2 cellular contexts compared by ENCODE assay signal in genomic region chr1:231070758-231071443, GRCh38.
TF ChIP-seq lines count a peak whose summit lies in the region.

No MANE protein-coding gene starts in this region.

TF ChIP-seq in GM23338, 12 proteins besides CTCF, POLR2A, EP300 and RAD21:
- TF ChIP-seq EZH2phosphoT487 (IDR thresholded peaks at IDR 0.05; ENCODE audit: unreplicated experiment): no peak
- TF ChIP-seq JUNB (IDR thresholded peaks at IDR 0.05; ENCODE audit: unreplicated experiment): no peak
- TF ChIP-seq STAT1 (IDR thresholded peaks at IDR 0.05; ENCODE audit: unreplicated experiment): no peak
- no peak for TF ChIP-seq CREB1 (CRISPR knock-in tag; IDR thresholded peaks at IDR 0.05; ENCODE audit: low read depth)
- TF ChIP-seq ZNF331 (CRISPR knock-in tag; IDR thresholded peaks at IDR 0.05; ENCODE audit: low read depth): no peak
- no peak for TF ChIP-seq NANOG (IDR thresholded peaks at IDR 0.05; ENCODE audit: borderline replicate concordance)
- no peak for TF ChIP-seq ZNF114 (CRISPR knock-in tag; IDR thresholded peaks at IDR 0.05)
- TF ChIP-seq, protein P1, sequence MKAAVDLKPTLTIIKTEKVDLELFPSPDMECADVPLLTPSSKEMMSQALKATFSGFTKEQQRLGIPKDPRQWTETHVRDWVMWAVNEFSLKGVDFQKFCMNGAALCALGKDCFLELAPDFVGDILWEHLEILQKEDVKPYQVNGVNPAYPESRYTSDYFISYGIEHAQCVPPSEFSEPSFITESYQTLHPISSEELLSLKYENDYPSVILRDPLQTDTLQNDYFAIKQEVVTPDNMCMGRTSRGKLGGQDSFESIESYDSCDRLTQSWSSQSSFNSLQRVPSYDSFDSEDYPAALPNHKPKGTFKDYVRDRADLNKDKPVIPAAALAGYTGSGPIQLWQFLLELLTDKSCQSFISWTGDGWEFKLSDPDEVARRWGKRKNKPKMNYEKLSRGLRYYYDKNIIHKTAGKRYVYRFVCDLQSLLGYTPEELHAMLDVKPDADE (IDR thresholded peaks at IDR 0.05): no peak
- TF ChIP-seq REST (IDR thresholded peaks at IDR 0.05; ENCODE audit: unreplicated experiment): no peak
- no peak for TF ChIP-seq ZNF462 (CRISPR knock-in tag; IDR thresholded peaks at IDR 0.05)
- no peak for TF ChIP-seq POLR2AphosphoS5 (IDR thresholded peaks at IDR 0.05; ENCODE audit: low read depth)
- TF ChIP-seq EZH2 (IDR thresholded peaks at IDR 0.05; ENCODE audit: low read depth, unreplicated experiment): no peak

TF ChIP-seq in K562, 482 proteins besides CTCF, POLR2A, EP300 and RAD21:
- TF ChIP-seq CC2D1A (IDR thresholded peaks at IDR 0.05) (no peak), CBFB (CRISPR knock-in tag; IDR thresholded peaks at IDR 0.05) (0 out of 2 replicates have a peak, but pooled peaks have one; percentile 33)
- TF ChIP-seq, protein P2, sequence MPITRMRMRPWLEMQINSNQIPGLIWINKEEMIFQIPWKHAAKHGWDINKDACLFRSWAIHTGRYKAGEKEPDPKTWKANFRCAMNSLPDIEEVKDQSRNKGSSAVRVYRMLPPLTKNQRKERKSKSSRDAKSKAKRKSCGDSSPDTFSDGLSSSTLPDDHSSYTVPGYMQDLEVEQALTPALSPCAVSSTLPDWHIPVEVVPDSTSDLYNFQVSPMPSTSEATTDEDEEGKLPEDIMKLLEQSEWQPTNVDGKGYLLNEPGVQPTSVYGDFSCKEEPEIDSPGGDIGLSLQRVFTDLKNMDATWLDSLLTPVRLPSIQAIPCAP (CRISPR knock-in tag; IDR thresholded peaks at IDR 0.05; ENCODE audit: borderline replicate concordance): no peak
TF ChIP-seq in K562: peak in this region for 1.
